Comparison of ENCODE assay signal across 20 cellular contexts in the genomic region with DNA sequence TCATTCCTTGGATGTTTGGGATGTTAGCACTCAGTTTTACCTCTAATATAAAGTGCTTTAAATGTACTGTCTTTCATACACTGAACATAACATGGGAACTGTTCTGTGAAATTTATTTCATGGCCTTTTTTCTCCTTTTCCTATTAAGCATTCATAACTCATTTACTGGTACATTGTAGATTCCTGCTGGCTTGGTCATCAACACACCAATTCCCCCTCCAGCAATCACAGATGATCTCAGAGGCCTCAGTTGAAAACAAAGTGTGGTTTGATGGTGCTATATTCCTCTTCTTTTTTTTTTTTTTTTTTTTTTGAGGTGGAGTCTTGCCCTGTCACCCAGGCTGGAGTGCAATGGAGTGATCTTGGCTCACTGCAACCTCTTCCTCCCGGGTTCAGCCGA.
DNase-seq lines count a peak whose midpoint lies in the region; ATAC-seq and TF ChIP-seq lines count a peak whose summit lies in the region.
"Had no signal": no experiment of that assay in that cellular context is flagged by ENCODE, and none has a peak within 500 bp of the region (broad histone marks: within the 10 kb centered on the region; RNA-seq: fewer than 3 reads in every experiment).

No MANE protein-coding gene starts in this region.

- TF ChIP-seq CTCF in epithelial cell of proximal tubule (conservative IDR thresholded peaks at IDR 0.05; ENCODE audit: low read depth, low read length), result no peak

- peak; percentile 45 for DNase-seq in COLO829 (ENCODE audit: low spot score)
- peak; percentile 88 for DNase-seq in RPMI7951 (ENCODE audit: low read depth)
- DNase-seq in epithelial cell of proximal tubule (ENCODE audit: low read depth), result peak; percentile 36
- DNase-seq in non-pigmented ciliary epithelial cell (ENCODE audit: low read depth), result peak; percentile 51
- DNase-seq: activated CD8-positive, alpha-beta T cell treated with anti-CD3 and anti-CD28 coated beads for 36 hours; DND-41; Karpas-422; NCI-H1694; NCI-H510A; stimulated activated CD4-positive, alpha-beta T cell treated with anti-CD3 and anti-CD28 coated beads, Interleukin-4, amount 100 ng/mL, for 1 hour; tibial artery had no signal

- no peak overlapping the region for H3K4me3 ChIP-seq in epithelial cell of proximal tubule (ENCODE audit: low read depth, low read length)
- H3K4me3 ChIP-seq: BLaER1 treated with 17β-estradiol and CSF1 and Interleukin-3, amounts not matched to agents 10 nM and 100 nM; GM12878; neural progenitor cell; right atrium auricular region; tibial artery had no signal

- ATAC-seq in GM21576 (IDR thresholded peaks at IDR 0.05; ENCODE audit: unreplicated experiment) (no peak), HG02852 (IDR thresholded peaks at IDR 0.05; ENCODE audit: unreplicated experiment) (no peak), GM18907 (IDR thresholded peaks at IDR 0.05; ENCODE audit: unreplicated experiment) (no peak), GM18868 (IDR thresholded peaks at IDR 0.05; ENCODE audit: unreplicated experiment) (no peak)
- ATAC-seq: activated CD8-positive, alpha-beta T cell treated with anti-CD3 and anti-CD28 coated beads for 36 hours; activated T-helper 17 cell treated with anti-CD3 and anti-CD28 coated beads, Interleukin-2, amount 50 U/mL, for 72 hours; GM12878 had no signal

Comparison
In these comparisons a context has a peak if more than half of its experiments do, and no peak if none do; other contexts are left out.
1. DNase-seq: peak in every context shown above with its lines; median percentile 88 in RPMI7951; 51 in non-pigmented ciliary epithelial cell; 45 in COLO829; 36 in epithelial cell of proximal tubule.